ENCODE assay signal across 1 cellular context in the genomic region with DNA sequence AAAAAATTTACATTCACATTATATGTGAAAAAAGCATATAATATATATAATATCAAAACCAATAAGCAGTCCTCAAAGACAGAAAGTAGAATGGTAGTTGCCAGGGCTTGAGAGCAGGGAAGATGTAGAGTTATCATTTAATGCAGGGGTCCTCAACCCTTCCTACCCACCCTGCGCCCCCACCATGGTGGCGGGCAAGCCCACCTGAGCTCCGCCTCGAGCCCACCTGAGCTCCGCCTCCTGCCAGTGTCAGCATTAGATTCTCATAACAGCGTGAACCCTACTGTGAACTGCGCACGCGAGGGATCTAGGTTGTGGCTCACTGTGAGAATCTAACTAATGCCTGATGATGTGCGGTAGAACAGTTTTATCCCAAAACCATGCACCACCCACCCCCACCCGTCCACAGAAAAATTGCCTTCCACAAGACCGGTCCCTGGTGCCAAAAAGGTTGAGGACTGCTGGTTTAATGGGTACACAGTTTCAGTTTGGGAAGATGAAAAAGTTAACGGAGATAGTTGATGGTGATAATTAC.
TF ChIP-seq lines count a peak whose summit lies in the region.

No MANE protein-coding gene starts in this region.

TF ChIP-seq in H1, 55 proteins besides CTCF, POLR2A, EP300 and RAD21:
- TF ChIP-seq CTBP2 (IDR thresholded peaks at IDR 0.05; ENCODE audit: borderline replicate concordance, insufficient read depth, insufficient read length, low read length) (no peak), POLR2AphosphoS5 (IDR thresholded peaks at IDR 0.05; ENCODE audit: low read depth, low read length) (peak; percentile 43; the same call in 1 of the 2 replicates)
